ENCODE assay signal across 24 cellular contexts in genomic region chr7:73642834-73643233, GRCh38. TPM values are rescaled to one million over a fixed set of nuclear protein-coding genes. Genes with fewer than 3 reads are reported as not detected.
DNase-seq lines count a peak whose midpoint lies in the region; ATAC-seq, FAIRE-seq and TF ChIP-seq lines count a peak whose summit lies in the region.
"Had no signal": no experiment of that assay in that cellular context is flagged by ENCODE, and none has a peak within 500 bp of the region (broad histone marks: within the 10 kb centered on the region; RNA-seq: fewer than 3 reads in every experiment).

No MANE protein-coding gene starts in this region.

- no peak overlapping the region for H3K56ac ChIP-seq in H1 (replicated peaks; ENCODE audit: insufficient read length, low read depth, low read length)

- H3K4me2 ChIP-seq in astrocyte (ENCODE audit: low read length) (no peak overlapping the region), H1 (ENCODE audit: insufficient read depth in 1 of 2, low read depth in 2 of 2, low read length in 2 of 2) (no peak overlapping the region)
- H3K4me2 ChIP-seq: A549 had no signal

- no peak for TF ChIP-seq EP300 in H1 (IDR thresholded peaks at IDR 0.05; ENCODE audit: borderline replicate concordance in 1 of 2, low read depth in 2 of 2, low read length in 2 of 2)

- ATAC-seq in GM19035 (IDR thresholded peaks at IDR 0.05; ENCODE audit: unreplicated experiment), result no peak
- no peak for ATAC-seq in Right ventricle myocardium superior (ENCODE audit: poor library complexity)
- ATAC-seq: A549, HCT116 had no signal

- no peaks in the 10 kb centered on the region for H3K79me1 ChIP-seq in H1 (ENCODE audit: low read depth, low read length)

- H3K4ac ChIP-seq in H1 (replicated peaks; ENCODE audit: insufficient read length, low read depth, low read length), result no peak overlapping the region

- H2AK5ac ChIP-seq in H1 (ENCODE audit: low read depth, low read length), result no peak overlapping the region

- H3K27me3 ChIP-seq in astrocyte (ENCODE audit: insufficient read depth, low read length) (peaks cover 29% of the 10 kb centered on the region), H1 (replicated peaks in 1 of 4; ENCODE audit: control insufficient read depth in 3 of 4, extremely low read depth in 1 of 4, insufficient read depth in 3 of 4, low read length in 3 of 4) (peaks cover 0 to 14% (median 10%) of the 10 kb centered on the region in 4 experiments; a peak in 5 of 7 replicates)

- no peak overlapping the region for H3K18ac ChIP-seq in H1 (ENCODE audit: extremely low read depth, low read length)

- TF ChIP-seq RAD21 in H1 (IDR thresholded peaks at IDR 0.05 in 1 of 2, conservative IDR thresholded peaks at IDR 0.05 in 1 of 2; ENCODE audit: low read depth in 2 of 2, low read length in 2 of 2), result no peak

- H3K36me3 Mint-ChIP-seq in astrocyte (ENCODE audit: low read depth, unreplicated experiment), result no peaks in the 10 kb centered on the region
- H3K36me3 Mint-ChIP-seq in progenitor cell of endocrine pancreas (ENCODE audit: insufficient read depth), result no peaks in the 10 kb centered on the region
- H3K36me3 Mint-ChIP-seq: CD4-positive, alpha-beta memory T cell had no signal

- H2BK120ac ChIP-seq in H1 (replicated peaks; ENCODE audit: low read depth, low read length), result no peak overlapping the region

- H3K36me3 ChIP-seq in astrocyte (ENCODE audit: insufficient read depth, low read length) (no peaks in the 10 kb centered on the region), H1 (ENCODE audit: control insufficient read depth in 2 of 4, insufficient read depth in 4 of 4, low read length in 3 of 4) (no peaks in the 10 kb centered on the region)

- CTCF ChIA-PET in H1 (lab: Charles Lee; ENCODE audit: partially characterized antibody), result interaction anchor here (0.9 to 8.4 kb wide), 5 partner anchors 10 to 83 kb away, joined by 4 to 86 read pairs (median 8); no protein-coding TSS in a partner anchor

- peaks cover 8% of the 10 kb centered on the region; the same call in 1 of the 2 replicates for H3K23me2 ChIP-seq in H1 (ENCODE audit: low read depth, low read length)

- H3K4me3 ChIP-seq in astrocyte (ENCODE audit: insufficient read depth, low read depth, low read length) (no peak overlapping the region), H1 (ENCODE audit: extremely low read depth in 1 of 4, insufficient read depth in 2 of 4, low read depth in 3 of 4, low read length in 4 of 4) (no peak overlapping the region)
- H3K4me3 ChIP-seq: A549, GM23248 had no signal

- no peak overlapping the region for H2AFZ ChIP-seq in astrocyte (ENCODE audit: low read depth, low read length)
- H2AFZ ChIP-seq in H1 (ENCODE audit: low read length), result no peak overlapping the region
- H2AFZ ChIP-seq: GM23248 had no signal

- H3K14ac ChIP-seq in H1 (ENCODE audit: insufficient read length), result no peak overlapping the region

- H3K4me1 Mint-ChIP-seq in astrocyte (ENCODE audit: low read depth, unreplicated experiment) (no peaks in the 10 kb centered on the region), progenitor cell of endocrine pancreas (ENCODE audit: low read depth) (no peaks in the 10 kb centered on the region)
- H3K4me1 Mint-ChIP-seq: CD4-positive, alpha-beta memory T cell had no signal

- no peak overlapping the region for H4K5ac ChIP-seq in H1 (ENCODE audit: insufficient read length, low read depth, low read length)

- H3K27me3 Mint-ChIP-seq in astrocyte (ENCODE audit: low read depth, unreplicated experiment) (peaks cover 41% of the 10 kb centered on the region), progenitor cell of endocrine pancreas (peaks cover 32% of the 10 kb centered on the region)

- no peak overlapping the region for H2BK5ac ChIP-seq in H1 (ENCODE audit: low read depth, low read length)

- no peak overlapping the region for H3K23ac ChIP-seq in H1 (ENCODE audit: insufficient read length)

- peaks cover 3% of the 10 kb centered on the region for H4K20me1 ChIP-seq in astrocyte (ENCODE audit: insufficient read depth, low read length)
- no peaks in the 10 kb centered on the region for H4K20me1 ChIP-seq in H1 (replicated peaks in 1 of 2; ENCODE audit: control insufficient read depth in 1 of 2, insufficient read depth in 2 of 2, low read length in 2 of 2)

- WGBS in H1 (ENCODE audit: extremely low coverage in 1 of 2, insufficient coverage in 1 of 2, insufficient read length in 1 of 2, insufficient replicate concordance in 2 of 2, low coverage in 1 of 2, low lambda C conversion rate in 2 of 2, missing lambda C conversion rate in 1 of 2), 2 experiments, result 91% methylated on average over 2 of the region's 2 CpGs; no CpG with 5 or more reads in 1 of the 2 experiments

- TF ChIP-seq POLR2A in H1 (IDR thresholded peaks at IDR 0.05; ENCODE audit: control extremely low read depth in 1 of 2, low read depth in 2 of 2, low read length in 2 of 2), result no peak

- intact Hi-C loops in Right ventricle myocardium superior (cut with DNase I), result no loop called here

- peak overlapping the region; percentile 28; the same call in 1 of the 2 replicates for H4K8ac ChIP-seq in H1 (ENCODE audit: extremely low read depth, insufficient read depth, low read length)

- no peaks in the 10 kb centered on the region for H3K79me2 ChIP-seq in astrocyte (ENCODE audit: insufficient read depth, low read length)
- H3K79me2 ChIP-seq in H1 (ENCODE audit: control insufficient read depth in 1 of 2, insufficient read depth in 2 of 2, low read length in 2 of 2), result no peaks in the 10 kb centered on the region

- FAIRE-seq in astrocyte (lab: Jason Lieb, UNC) (no peak), H1 (lab: Jason Lieb, UNC) (no peak)
- FAIRE-seq: A549, GM12891, GM18507 had no signal

- no peak overlapping the region for H2BK15ac ChIP-seq in H1 (ENCODE audit: low read length)

- H3K9ac ChIP-seq in astrocyte (ENCODE audit: low read length) (no peak overlapping the region), H1 (replicated peaks in 1 of 4; ENCODE audit: extremely low read depth in 1 of 4, low read depth in 3 of 4, low read length in 3 of 4) (no peak overlapping the region)
- H3K9ac ChIP-seq: GM23248 had no signal

- POLR2A ChIA-PET in H1 (lab: Charles Lee; ENCODE audit: partially characterized antibody), result interaction anchor here (1.3 to 1.4 kb wide), 2 partner anchors 10 to 18 kb away, joined by 3 to 4 read pairs; partner anchors contain the start of gene MLXIPL

- no peaks in the 10 kb centered on the region for H3K4me1 ChIP-seq in astrocyte (ENCODE audit: insufficient read depth, low read length)
- H3K4me1 ChIP-seq in H1 (replicated peaks in 1 of 4; ENCODE audit: control insufficient read depth in 3 of 4, insufficient read depth in 4 of 4, low read length in 3 of 4), result peaks cover 0 to 10% (median 7%) of the 10 kb centered on the region in 4 experiments; a peak in 5 of 7 replicates

- no peak overlapping the region for H4K91ac ChIP-seq in H1 (replicated peaks; ENCODE audit: insufficient read length, low read length)

- H3K9me3 ChIP-seq in astrocyte (ENCODE audit: insufficient read depth, low read depth, low read length), result peaks cover 11% of the 10 kb centered on the region
- no peaks in the 10 kb centered on the region; a peak in 1 of 4 replicates for H3K9me3 ChIP-seq in H1 (ENCODE audit: insufficient read depth in 2 of 2, low read depth in 1 of 2, low read length in 1 of 2)

- TF ChIP-seq CTCF in astrocyte (IDR thresholded peaks at IDR 0.05; ENCODE audit: insufficient read depth, low read depth, low read length), result no peak
- no peak for TF ChIP-seq CTCF in H1 (IDR thresholded peaks at IDR 0.05; ENCODE audit: control extremely low read depth in 1 of 3, insufficient read depth in 1 of 3, low read depth in 1 of 3, low read length in 3 of 3)
- TF ChIP-seq CTCF in progenitor cell of endocrine pancreas (IDR thresholded peaks at IDR 0.05; ENCODE audit: unreplicated experiment), result no peak

- peak; percentile 17 for DNase-seq in astrocyte (ENCODE audit: low read depth)
- no peak for DNase-seq in H1 (ENCODE audit: low read depth in 1 of 2, low spot score in 2 of 2)
- DNase-seq in progenitor cell of endocrine pancreas (ENCODE audit: low spot score, unreplicated experiment), result no peak
- DNase-seq in NCI-H2081 (lab: John Stamatoyannopoulos, UW), result no peak
- DNase-seq in Right ventricle myocardium superior, result no peak
- DNase-seq: 8988T; ACHN; C1 segment of cervical spinal cord; Calu3; CD4-positive, alpha-beta memory T cell; COR-L47; DMS53; DMS79 treated with DMSO at 0.1 percent for 48 hours; GF-D8; GM23248; H9 had no signal

- H3K27ac Mint-ChIP-seq in astrocyte (ENCODE audit: unreplicated experiment) (no peak overlapping the region), progenitor cell of endocrine pancreas (peak overlapping the region; percentile 66)
- H3K27ac Mint-ChIP-seq: CD4-positive, alpha-beta memory T cell; H9 had no signal

- H3K9me3 Mint-ChIP-seq in astrocyte (ENCODE audit: unreplicated experiment) (peaks cover 2% of the 10 kb centered on the region), progenitor cell of endocrine pancreas (ENCODE audit: low read depth) (peaks cover 3% of the 10 kb centered on the region)

- H3K4me3 Mint-ChIP-seq in astrocyte (ENCODE audit: unreplicated experiment) (no peak overlapping the region), progenitor cell of endocrine pancreas (ENCODE audit: low read depth) (no peak overlapping the region)
- H3K4me3 Mint-ChIP-seq: CD4-positive, alpha-beta memory T cell; H9 had no signal

- no peak overlapping the region for H3K27ac ChIP-seq in astrocyte (ENCODE audit: low read depth, low read length)
- H3K27ac ChIP-seq in H1 (ENCODE audit: low read depth, low read length), result no peak overlapping the region
- H3K27ac ChIP-seq: A549, GM23248 had no signal

- H2BK20ac ChIP-seq in H1 (ENCODE audit: low read length), result no peak overlapping the region

- H2BK12ac ChIP-seq in H1 (ENCODE audit: low read depth, low read length), result no peak overlapping the region

RNA-seq across cellular contexts. Expression of gene MLXIPL, which starts 18.5 kb away (rescaled TPM):
- 0.41 TPM in 1 of 2 replicates, not detected in the other for total RNA-seq in astrocyte
- 8.6 and 9.4 TPM in 2 replicates for total RNA-seq in H1 (2021; fragmentation: NEBNext Ultra II Directional; extraction: Animal tissue kit (Norgen Biotek cat#: 25700))
- polyA plus RNA-seq in H1 (2011; rRNA removed), result 10.6 and 17.0 TPM in 2 replicates
- 11.1 TPM for polyA plus RNA-seq in H1 (2011; cell fraction: cytosol; rRNA removed)
- 123 TPM for polyA plus RNA-seq in H1 (2011; cell fraction: nucleus; rRNA removed)
- 12.1 to 25.0 TPM (median 22.0 TPM) in 4 replicates for polyA plus RNA-seq in H1 (2012, experiment 1 of 2)
- 10.1 TPM for polyA plus RNA-seq in H1 (2012, experiment 2 of 2)
- 13.6 TPM for polyA plus RNA-seq in H1 (2013, experiment 1 of 2)
- 11.2 TPM for polyA plus RNA-seq in H1 (2013, experiment 2 of 2)
- polyA minus RNA-seq in H1 (2011; rRNA and poly(A)+ RNA removed), result 2.0 and 2.7 TPM in 2 replicates
- 3.7 TPM for polyA minus RNA-seq in H1 (2011; cell fraction: cytosol; rRNA and poly(A)+ RNA removed)
- polyA minus RNA-seq in H1 (2011; cell fraction: nucleus; rRNA and poly(A)+ RNA removed), result 17.7 TPM
- total RNA-seq in progenitor cell of endocrine pancreas, result 47.3 and 48.6 TPM in 2 replicates
- 6.9 TPM for total RNA-seq in Right ventricle myocardium superior
- total RNA-seq: CD4-positive, alpha-beta memory T cell; G401; GM23248; H4 had no signal
- polyA plus RNA-seq: BJ; CD4-positive, alpha-beta memory T cell; GM23248 had no signal

RNA-seq across cellular contexts. Expression of gene VPS37D, which starts 24.8 kb away (rescaled TPM):
- total RNA-seq in astrocyte (2.9 and 3.6 TPM in 2 replicates), progenitor cell of endocrine pancreas (15.0 and 15.6 TPM in 2 replicates), Right ventricle myocardium superior (2.7 TPM)
- 3.4 and 3.8 TPM in 2 replicates for total RNA-seq in H1 (2021; fragmentation: NEBNext Ultra II Directional; extraction: Animal tissue kit (Norgen Biotek cat#: 25700))
- 5.0 and 6.9 TPM in 2 replicates for polyA plus RNA-seq in H1 (2011; rRNA removed)
- 5.6 TPM for polyA plus RNA-seq in H1 (2011; cell fraction: cytosol; rRNA removed)
- 5.4 TPM for polyA plus RNA-seq in H1 (2011; cell fraction: nucleus; rRNA removed)
- 1.8 to 3.9 TPM (median 3.5 TPM) in 4 replicates for polyA plus RNA-seq in H1 (2012, experiment 1 of 2)
- polyA plus RNA-seq in H1 (2012, experiment 2 of 2), result 3.4 TPM
- polyA plus RNA-seq in H1 (2013, experiment 1 of 2), result 2.4 TPM
- polyA plus RNA-seq in H1 (2013, experiment 2 of 2), result 2.7 TPM
- polyA minus RNA-seq in H1 (2011; rRNA and poly(A)+ RNA removed), result 0.73 and 1.0 TPM in 2 replicates
- 2.7 TPM for polyA minus RNA-seq in H1 (2011; cell fraction: cytosol; rRNA and poly(A)+ RNA removed)
- 3.2 TPM for polyA minus RNA-seq in H1 (2011; cell fraction: nucleus; rRNA and poly(A)+ RNA removed)
- total RNA-seq: CD4-positive, alpha-beta memory T cell had no signal
- polyA plus RNA-seq: CD4-positive, alpha-beta memory T cell had no signal

RNA-seq across cellular contexts. Expression of gene DNAJC30, which starts 40.4 kb away (rescaled TPM):
- total RNA-seq in astrocyte (10.5 and 11.0 TPM in 2 replicates), progenitor cell of endocrine pancreas (10.4 and 11.1 TPM in 2 replicates), Right ventricle myocardium superior (11.8 TPM)
- total RNA-seq in H1 (2021; fragmentation: NEBNext Ultra II Directional; extraction: Animal tissue kit (Norgen Biotek cat#: 25700)), result 6.0 and 6.1 TPM in 2 replicates
- 6.3 and 10.0 TPM in 2 replicates for polyA plus RNA-seq in H1 (2011; rRNA removed)
- polyA plus RNA-seq in H1 (2011; cell fraction: cytosol; rRNA removed), result 5.9 TPM
- 6.7 TPM for polyA plus RNA-seq in H1 (2011; cell fraction: nucleus; rRNA removed)
- 3.7 to 5.1 TPM (median 4.4 TPM) in 4 replicates for polyA plus RNA-seq in H1 (2012, experiment 1 of 2)
- 5.4 TPM for polyA plus RNA-seq in H1 (2012, experiment 2 of 2)
- 5.8 TPM for polyA plus RNA-seq in H1 (2013, experiment 1 of 2)
- polyA plus RNA-seq in H1 (2013, experiment 2 of 2), result 5.2 TPM
- polyA minus RNA-seq in H1 (2011; rRNA and poly(A)+ RNA removed), result 3.4 and 4.4 TPM in 2 replicates
- polyA minus RNA-seq in H1 (2011; cell fraction: cytosol; rRNA and poly(A)+ RNA removed), result 3.7 TPM
- 10.2 TPM for polyA minus RNA-seq in H1 (2011; cell fraction: nucleus; rRNA and poly(A)+ RNA removed)

RNA-seq across cellular contexts. Expression of gene BUD23, which starts 40.6 kb away (rescaled TPM):
- total RNA-seq in astrocyte, result 68.3 and 73.1 TPM in 2 replicates
- 72.2 and 78.4 TPM in 2 replicates for total RNA-seq in H1 (2021; fragmentation: NEBNext Ultra II Directional; extraction: Animal tissue kit (Norgen Biotek cat#: 25700))
- polyA plus RNA-seq in H1 (2011; rRNA removed), result 72.3 and 76.5 TPM in 2 replicates
- 102 TPM for polyA plus RNA-seq in H1 (2011; cell fraction: cytosol; rRNA removed)
- polyA plus RNA-seq in H1 (2011; cell fraction: nucleus; rRNA removed), result 59.5 TPM
- polyA plus RNA-seq in H1 (2012, experiment 1 of 2), result 82.5 to 105 TPM (median 96.1 TPM) in 4 replicates
- polyA plus RNA-seq in H1 (2012, experiment 2 of 2), result 78.5 TPM
- polyA plus RNA-seq in H1 (2013, experiment 1 of 2), result 147 TPM
- polyA plus RNA-seq in H1 (2013, experiment 2 of 2), result 170 TPM
- polyA minus RNA-seq in H1 (2011; rRNA and poly(A)+ RNA removed), result 31.4 and 38.7 TPM in 2 replicates
- 22.4 TPM for polyA minus RNA-seq in H1 (2011; cell fraction: cytosol; rRNA and poly(A)+ RNA removed)
- 19.5 TPM for polyA minus RNA-seq in H1 (2011; cell fraction: nucleus; rRNA and poly(A)+ RNA removed)
- total RNA-seq in progenitor cell of endocrine pancreas, result 57.9 and 58.8 TPM in 2 replicates
- total RNA-seq in Right ventricle myocardium superior, result 74.8 TPM
